8 cellular contexts compared by ENCODE assay signal in genomic region chr20:46119028-46119546, GRCh38. TPM values are rescaled to one million over a fixed set of nuclear protein-coding genes. Genes with fewer than 3 reads are reported as not detected.
DNase-seq lines count a peak whose midpoint lies in the region; ATAC-seq and TF ChIP-seq lines count a peak whose summit lies in the region.

No MANE protein-coding gene starts in this region.

- H3K9ac ChIP-seq in BLaER1: peak overlapping the region; percentile 71
- H3K9ac ChIP-seq in MM.1S (ENCODE audit: low read length): no peak overlapping the region; the same call in 1 of the 2 replicates

- 32% methylated on average over 2 of the region's 2 CpGs for WGBS in right lobe of liver (ENCODE audit: insufficient coverage, low coverage, low lambda C conversion rate, missing lambda C conversion rate)

- no peak for TF ChIP-seq POLR2A in right lobe of liver (IDR thresholded peaks at IDR 0.05)

- peaks cover 9% of the 10 kb centered on the region; the same call in 1 of the 2 replicates for H3F3A ChIP-seq in MM.1S (ENCODE audit: insufficient read depth, low read length)

- H3K27me3 ChIP-seq in BLaER1 (no peaks in the 10 kb centered on the region), MM.1S (replicated peaks; ENCODE audit: insufficient read depth, low read length) (peaks cover 18% of the 10 kb centered on the region), right lobe of liver (no peaks in the 10 kb centered on the region)

- peak overlapping the region; percentile 95 for H3K4me2 ChIP-seq in BLaER1
- peak overlapping the region; percentile 88 for H3K4me2 ChIP-seq in MM.1S (ENCODE audit: low read depth, low read length)

- TF ChIP-seq CTCF in MM.1S (IDR thresholded peaks at IDR 0.05; ENCODE audit: low read length): no peak
- TF ChIP-seq CTCF in right lobe of liver (IDR thresholded peaks at IDR 0.05): no peak

- H3K9me2 ChIP-seq in MM.1S (replicated peaks; ENCODE audit: insufficient read depth, low read length): no peaks in the 10 kb centered on the region

- no peaks in the 10 kb centered on the region for H3K79me2 ChIP-seq in MM.1S (ENCODE audit: low read length)

- H3K4me1 ChIP-seq in BLaER1 (peaks cover 56% of the 10 kb centered on the region), MM.1S (ENCODE audit: low read length) (peaks cover 29% of the 10 kb centered on the region), right lobe of liver (peaks cover 0 to 14% (median 3%) of the 10 kb centered on the region in 4 donors)

- H3K9me3 ChIP-seq in BLaER1: no peaks in the 10 kb centered on the region
- no peaks in the 10 kb centered on the region for H3K9me3 ChIP-seq in MM.1S (replicated peaks; ENCODE audit: insufficient read depth, low read length)
- no peaks in the 10 kb centered on the region for H3K9me3 ChIP-seq in right lobe of liver

- H4K20me1 ChIP-seq in BLaER1 (peaks cover 52% of the 10 kb centered on the region), MM.1S (ENCODE audit: insufficient read depth, low read length) (no peaks in the 10 kb centered on the region)

- ATAC-seq in GM19397 (IDR thresholded peaks at IDR 0.05; ENCODE audit: unreplicated experiment) (peak; percentile 43), right lobe of liver (peak in 1 of 4 donors; percentile 13)

- H3K27ac ChIP-seq in BLaER1 (peak overlapping the region; percentile 65), MM.1S (ENCODE audit: low read length) (no peak overlapping the region), right lobe of liver (peak overlapping the region in 2 of 3 donors; percentile 65 to 72)

- H2AFZ ChIP-seq in MM.1S (ENCODE audit: low read length): no peak overlapping the region

- intact Hi-C loops in right lobe of liver (cut with DNase I): no loop called here

- H3K36me3 ChIP-seq in BLaER1 (peaks cover 25% of the 10 kb centered on the region), MM.1S (replicated peaks; ENCODE audit: insufficient read depth, low read length) (no peaks in the 10 kb centered on the region), right lobe of liver (peaks cover 0 to 14% (median 1%) of the 10 kb centered on the region in 4 donors)

- no peak for DNase-seq in MM.1S
- DNase-seq in right lobe of liver: peak in 1 of 3 donors; percentile 20
- DNase-seq in epidermal melanocyte (ENCODE audit: insufficient read length, low spot score): no peak
- DNase-seq in amygdala (lab: John Stamatoyannopoulos, UW): no peak
- DNase-seq in ureter (ENCODE audit: low spot score): no peak
- no peak for DNase-seq in superior temporal gyrus (ENCODE audit: extremely low spot score)

- H3K4me3 ChIP-seq in BLaER1 (peak overlapping the region; percentile 71), MM.1S (ENCODE audit: low read length) (peak overlapping the region; percentile 63), right lobe of liver (peak overlapping the region; percentile 46 to 63 (median 61))

RNA-seq across cellular contexts. Expression of gene CD40, which starts 1.0 kb away (rescaled TPM):
- total RNA-seq in right lobe of liver (10 to 100 TPM in 2 of 6 experiments, 1 to 10 TPM in 4; 8.8 to 11.7 (median 9.4) TPM), ureter (29.0 TPM)

RNA-seq across cellular contexts. Expression of gene NCOA5, which starts 29.3 kb away (rescaled TPM):
- total RNA-seq in right lobe of liver (10 to 100 TPM in 1 of 6 experiments, 1 to 10 TPM in 5; 5.1 to 10.4 (median 8.8) TPM), ureter (30.0 TPM)
